Comparison of ENCODE assay signal across 33 cellular contexts in the genomic region with DNA sequence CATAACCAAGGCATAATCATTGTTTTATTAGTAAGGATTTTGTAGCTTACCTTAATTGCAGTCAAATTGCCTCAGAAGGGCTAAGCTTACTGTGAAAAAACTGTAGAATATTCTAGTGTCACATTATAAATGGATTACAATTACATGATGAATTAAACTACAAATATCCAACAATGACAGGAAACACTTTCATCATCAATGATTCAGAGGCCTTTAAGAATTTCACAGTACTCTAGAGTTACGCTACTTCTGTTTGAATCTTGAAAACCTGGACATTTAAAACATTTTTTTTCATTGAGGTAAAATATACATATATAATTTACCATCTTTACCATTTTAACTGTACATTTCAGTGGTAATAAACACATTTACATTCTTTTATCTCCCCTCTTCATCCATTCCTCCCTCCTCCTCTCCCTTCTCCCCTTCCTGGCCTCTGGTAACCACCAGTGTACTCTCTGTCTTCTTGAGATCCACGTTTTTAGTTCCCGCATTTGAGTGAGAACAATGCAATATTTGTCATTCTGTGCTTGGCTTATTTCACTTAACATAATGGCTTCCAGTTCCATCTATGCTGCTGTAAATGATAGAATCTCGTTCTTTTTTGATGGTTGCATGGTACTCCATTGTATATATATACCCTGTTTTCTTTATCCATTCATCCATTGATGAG. TPM values are rescaled to one million over a fixed set of nuclear protein-coding genes. Genes with fewer than 3 reads are reported as not detected.
"Had no signal": no experiment of that assay in that cellular context is flagged by ENCODE, and none has a peak within 500 bp of the region (broad histone marks: within the 10 kb centered on the region; RNA-seq: fewer than 3 reads in every experiment).

No MANE protein-coding gene starts in this region.

- H3K36me3 Mint-ChIP-seq: activated CD4-positive, alpha-beta memory T cell treated with anti-CD3 and anti-CD28 coated beads for 36 hours; memory B cell; natural killer cell; neural progenitor cell; stimulated activated naive B cell treated with anti-CD40 and anti-IgM and Interleukin-4, amounts not matched to agents 10 μg/mL and 1 μg/mL and 100 μg/mL, for 72 hours had no signal

- H3K4me1 ChIP-seq: esophagus muscularis mucosa, neural progenitor cell, suprapubic skin, tibial artery, upper lobe of right lung had no signal

- H3K27ac Mint-ChIP-seq: activated CD4-positive, alpha-beta memory T cell treated with anti-CD3 and anti-CD28 coated beads for 36 hours; activated CD4-positive, alpha-beta T cell treated with anti-CD3 and anti-CD28 coated beads, Interleukin-2, amount 10 ng/mL, durations not matched to agents 24 days and 14 days; activated naive CD8-positive, alpha-beta T cell treated with anti-CD3 and anti-CD28 coated beads, Interleukin-2, amount 50 U/mL, for 24 hours; activated T-cell treated with anti-CD3 and anti-CD28 coated beads, Interleukin-2, amount 50 U/mL, for 24 hours; effector memory CD8-positive, alpha-beta T cell; memory B cell; natural killer cell; neural progenitor cell; stimulated activated naive B cell treated with anti-CD40 and anti-IgM and Interleukin-4, amounts not matched to agents 10 μg/mL and 1 μg/mL and 100 μg/mL, for 72 hours; T-helper 1 cell treated with Interleukin-12 subunit alpha and Interleukin-12 subunit beta and Interleukin-4 antibody, amounts not matched to agents 30 μg/mL and 1 μg/mL, for 36 hours had no signal

- H3K4me1 Mint-ChIP-seq: activated CD4-positive, alpha-beta T cell treated with anti-CD3 and anti-CD28 coated beads, Interleukin-2, amount 10 ng/mL, durations not matched to agents 24 days and 14 days; activated naive CD8-positive, alpha-beta T cell treated with anti-CD3 and anti-CD28 coated beads, Interleukin-2, amount 50 U/mL, for 24 hours; memory B cell; stimulated activated naive B cell treated with anti-CD40 and anti-IgM and Interleukin-4, amounts not matched to agents 10 μg/mL and 1 μg/mL and 100 μg/mL, for 72 hours had no signal

- H3K4me3 ChIP-seq: coronary artery, esophagus muscularis mucosa, hepatocyte, neural progenitor cell, suprapubic skin, tibial artery, upper lobe of right lung had no signal

- ATAC-seq: activated CD4-positive, CD25-positive, alpha-beta regulatory T cell treated with anti-CD3 and anti-CD28 coated beads, Interleukin-2, amount 50 U/mL, for 24 hours; activated naive CD8-positive, alpha-beta T cell treated with anti-CD3 and anti-CD28 coated beads, Interleukin-2, amount 50 U/mL, for 24 hours; effector memory CD8-positive, alpha-beta T cell; left colon; natural killer cell; right cardiac atrium; stimulated activated naive B cell treated with anti-CD40 and anti-IgM and Interleukin-4, amounts not matched to agents 10 μg/mL and 1 μg/mL and 100 μg/mL, for 72 hours; upper lobe of right lung had no signal

- H3K9me3 ChIP-seq: esophagus muscularis mucosa, suprapubic skin, tibial artery, upper lobe of right lung had no signal

- H3K27ac ChIP-seq: coronary artery, esophagus muscularis mucosa, hepatocyte, neural progenitor cell, suprapubic skin, tibial artery, upper lobe of right lung, WERI-Rb-1 had no signal

- H3K4me3 Mint-ChIP-seq: activated CD4-positive, alpha-beta memory T cell treated with anti-CD3 and anti-CD28 coated beads for 36 hours; activated CD4-positive, alpha-beta T cell treated with anti-CD3 and anti-CD28 coated beads, Interleukin-2, amount 10 ng/mL, durations not matched to agents 24 days and 14 days; activated naive CD8-positive, alpha-beta T cell treated with anti-CD3 and anti-CD28 coated beads, Interleukin-2, amount 50 U/mL, for 24 hours; activated T-cell treated with anti-CD3 and anti-CD28 coated beads, Interleukin-2, amount 50 U/mL, for 24 hours; effector memory CD8-positive, alpha-beta T cell; memory B cell; natural killer cell; neural progenitor cell; stimulated activated naive B cell treated with anti-CD40 and anti-IgM and Interleukin-4, amounts not matched to agents 10 μg/mL and 1 μg/mL and 100 μg/mL, for 72 hours; T-helper 1 cell treated with Interleukin-12 subunit alpha and Interleukin-12 subunit beta and Interleukin-4 antibody, amounts not matched to agents 30 μg/mL and 1 μg/mL, for 36 hours had no signal

- FAIRE-seq: frontal cortex, kidney had no signal

- H3K4me2 ChIP-seq: hepatocyte, neural progenitor cell had no signal

- H3K9me3 Mint-ChIP-seq: activated CD4-positive, alpha-beta memory T cell treated with anti-CD3 and anti-CD28 coated beads for 36 hours; activated CD4-positive, alpha-beta T cell treated with anti-CD3 and anti-CD28 coated beads, Interleukin-2, amount 10 ng/mL, durations not matched to agents 24 days and 14 days; activated naive CD8-positive, alpha-beta T cell treated with anti-CD3 and anti-CD28 coated beads, Interleukin-2, amount 50 U/mL, for 24 hours; activated T-cell treated with anti-CD3 and anti-CD28 coated beads, Interleukin-2, amount 50 U/mL, for 24 hours; memory B cell; neural progenitor cell; stimulated activated naive B cell treated with anti-CD40 and anti-IgM and Interleukin-4, amounts not matched to agents 10 μg/mL and 1 μg/mL and 100 μg/mL, for 72 hours; T-helper 1 cell treated with Interleukin-12 subunit alpha and Interleukin-12 subunit beta and Interleukin-4 antibody, amounts not matched to agents 30 μg/mL and 1 μg/mL, for 36 hours had no signal

- DNase-seq: activated CD4-positive, alpha-beta memory T cell treated with anti-CD3 and anti-CD28 coated beads for 36 hours; activated CD4-positive, alpha-beta T cell treated with anti-CD3 and anti-CD28 coated beads, Interleukin-2, amount 10 ng/mL, durations not matched to agents 24 days and 14 days; activated CD8-positive, alpha-beta memory T cell treated with anti-CD3 and anti-CD28 coated beads, Interleukin-2, amount 50 U/mL, for 48 hours; activated gamma-delta T cell; activated naive CD4-positive, alpha-beta T cell treated with anti-CD3 and anti-CD28 coated beads, Interleukin-2, amount 50 U/mL, for 16 hours; activated naive CD8-positive, alpha-beta T cell treated with anti-CD3 and anti-CD28 coated beads, Interleukin-2, amount 50 U/mL, for 24 hours; activated T-cell treated with anti-CD3 and anti-CD28 coated beads, Interleukin-2, amount 50 U/mL, for 24 hours; effector memory CD8-positive, alpha-beta T cell; glutamatergic neuron; kidney; left colon; natural killer cell; right cardiac atrium; stimulated activated CD4-positive, alpha-beta T cell treated with anti-CD3 and anti-CD28 coated beads, Interleukin-15, amount 100 ng/mL, for 24 hours; stimulated activated CD4-positive, alpha-beta T cell treated with anti-CD3 and anti-CD28 coated beads, Interleukin-2, amount 100 ng/mL, for 24 hours; stimulated activated naive B cell treated with anti-CD40 and anti-IgM and Interleukin-4, amounts not matched to agents 10 μg/mL and 1 μg/mL and 100 μg/mL, for 72 hours; SW 1271; T-helper 9 cell; tibial artery; upper lobe of right lung; WERI-Rb-1 had no signal

RNA-seq across cellular contexts. Expression of a gene that starts 54.7 kb away (rescaled TPM):
- total RNA-seq: activated CD4-positive, alpha-beta memory T cell treated with anti-CD3 and anti-CD28 coated beads for 36 hours; activated CD4-positive, alpha-beta T cell treated with anti-CD3 and anti-CD28 coated beads, Interleukin-2, amount 10 ng/mL, durations not matched to agents 24 days and 14 days; esophagus muscularis mucosa; kidney; left colon; liver; mononuclear cell; natural killer cell; omental fat pad; upper lobe of right lung had no signal
- polyA plus RNA-seq: hepatocyte, liver had no signal
